23 cellular contexts compared by ENCODE assay signal in the genomic region with DNA sequence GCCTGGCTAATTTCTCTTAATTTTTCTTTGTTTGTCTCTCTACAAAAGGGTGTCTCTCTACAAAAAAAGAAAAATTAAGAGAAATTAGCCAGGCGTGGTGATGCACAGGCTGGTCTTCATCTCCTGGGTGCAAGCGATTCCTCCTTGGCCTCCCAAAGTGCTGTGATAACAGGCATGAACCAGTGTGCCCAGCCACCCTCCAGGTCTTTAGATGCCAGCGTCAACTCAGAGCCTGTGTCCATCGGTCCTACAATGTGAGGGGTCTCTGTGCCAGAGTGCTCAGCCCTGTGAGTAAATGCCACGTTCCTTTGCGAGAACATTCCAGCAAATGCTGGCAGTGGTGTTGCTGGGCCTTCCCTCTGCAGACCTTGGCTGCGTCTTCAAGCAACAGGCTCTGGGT.
DNase-seq lines count a peak whose midpoint lies in the region; ATAC-seq and TF ChIP-seq lines count a peak whose summit lies in the region.
"Had no signal": no experiment of that assay in that cellular context is flagged by ENCODE, and none has a peak within 500 bp of the region (broad histone marks: within the 10 kb centered on the region; RNA-seq: fewer than 3 reads in every experiment).

No MANE protein-coding gene starts in this region.

- H3K36me3 ChIP-seq in SJSA1 (no peaks in the 10 kb centered on the region), mesenchymal stem cell (ENCODE audit: control insufficient read depth in 1 of 2, insufficient read depth in 2 of 2, low read depth in 1 of 2, low read length in 2 of 2) (no peaks in the 10 kb centered on the region)
- H3K36me3 ChIP-seq: HAP-1, vagina had no signal

- H3K4me1 ChIP-seq in SJSA1 (replicated peaks) (peaks cover 22% of the 10 kb centered on the region), mesenchymal stem cell (ENCODE audit: control insufficient read depth, insufficient read depth, low read depth, low read length) (peaks cover 6% of the 10 kb centered on the region)
- H3K4me1 ChIP-seq: HAP-1, vagina had no signal

- no peak overlapping the region for H3K4me3 Mint-ChIP-seq in natural killer cell treated with Interleukin-12 subunit alpha and Interleukin-12 subunit beta and Interleukin-15 and Interleukin-18, amount 100 ng/mL, for 72 hours
- H3K4me3 Mint-ChIP-seq in natural killer cell = no peak overlapping the region
- H3K4me3 Mint-ChIP-seq: activated B cell treated with CpG ODN at 0.5 μM for 24 hours; stimulated activated naive B cell treated with anti-CD40 and anti-IgM and Interleukin-4, amounts not matched to agents 10 μg/mL and 1 μg/mL and 100 μg/mL, for 72 hours had no signal

- no peaks in the 10 kb centered on the region for H3K9me3 ChIP-seq in SJSA1 (replicated peaks)
- H3K9me3 ChIP-seq in mesenchymal stem cell (ENCODE audit: control insufficient read depth, low read length) = peaks cover 4% of the 10 kb centered on the region
- H3K9me3 ChIP-seq: HAP-1, vagina had no signal

- H3K4ac ChIP-seq in mesenchymal stem cell (ENCODE audit: low read depth in 1 of 2, low read length in 2 of 2) = no peak overlapping the region

- H2BK5ac ChIP-seq in mesenchymal stem cell (ENCODE audit: low read depth, low read length, poor library complexity, severe bottlenecking) = no peak overlapping the region

- H3K27ac Mint-ChIP-seq in natural killer cell treated with Interleukin-12 subunit alpha and Interleukin-12 subunit beta and Interleukin-15 and Interleukin-18, amount 100 ng/mL, for 72 hours = no peak overlapping the region
- no peak overlapping the region for H3K27ac Mint-ChIP-seq in natural killer cell
- H3K27ac Mint-ChIP-seq: activated B cell treated with CpG ODN at 0.5 μM for 24 hours; stimulated activated naive B cell treated with anti-CD40 and anti-IgM and Interleukin-4, amounts not matched to agents 10 μg/mL and 1 μg/mL and 100 μg/mL, for 72 hours had no signal

- peaks cover 29 to 47% of the 10 kb centered on the region in 2 donors for H3K27me3 Mint-ChIP-seq in natural killer cell treated with Interleukin-12 subunit alpha and Interleukin-12 subunit beta and Interleukin-15 and Interleukin-18, amount 100 ng/mL, for 72 hours
- peaks cover 0 to 18% of the 10 kb centered on the region in 2 donors for H3K27me3 Mint-ChIP-seq in natural killer cell (ENCODE audit: low read depth in 2 of 2)

- DNase-seq in natural killer cell treated with Interleukin-12 subunit alpha and Interleukin-12 subunit beta and Interleukin-15 and Interleukin-18, amount 100 ng/mL, for 72 hours (ENCODE audit: low spot score) = peak; percentile 34
- DNase-seq in natural killer cell (no peak), SJSA1 (ENCODE audit: low read depth in 1 of 2, low spot score in 2 of 2) (no peak), mesenchymal stem cell (no peak), activated gamma-delta T cell (lab: John Stamatoyannopoulos, UW) (no peak)
- DNase-seq: activated B cell treated with CpG ODN at 0.5 μM for 24 hours; activated gamma-delta T cell treated with Interleukin-2 at 50 U/mL for 16 hours; activated naive CD8-positive, alpha-beta T cell treated with anti-CD3 and anti-CD28 coated beads, Interleukin-2, amount 50 U/mL, for 24 hours; cerebellar nuclear complex; head of caudate nucleus; NCI-H1417; NCI-H2081 treated with DMSO at 0.1 percent for 48 hours; NCI-H345; NCI-H774; stimulated activated CD4-positive, alpha-beta T cell treated with anti-CD3 and anti-CD28 coated beads, Interleukin-2, amount 100 ng/mL, for 48 hours; stimulated activated naive B cell treated with anti-CD40 and anti-IgM and Interleukin-4, amounts not matched to agents 10 μg/mL and 1 μg/mL and 100 μg/mL, for 72 hours had no signal

- H3K4me1 Mint-ChIP-seq in natural killer cell treated with Interleukin-12 subunit alpha and Interleukin-12 subunit beta and Interleukin-15 and Interleukin-18, amount 100 ng/mL, for 72 hours (ENCODE audit: low read depth in 2 of 2) = no peaks in the 10 kb centered on the region
- H3K4me1 Mint-ChIP-seq in natural killer cell = no peaks in the 10 kb centered on the region
- H3K4me1 Mint-ChIP-seq: activated B cell treated with CpG ODN at 0.5 μM for 24 hours; stimulated activated naive B cell treated with anti-CD40 and anti-IgM and Interleukin-4, amounts not matched to agents 10 μg/mL and 1 μg/mL and 100 μg/mL, for 72 hours had no signal

- ATAC-seq in natural killer cell treated with Interleukin-12 subunit alpha and Interleukin-12 subunit beta and Interleukin-15 and Interleukin-18, amount 100 ng/mL, for 72 hours = no peak
- ATAC-seq in natural killer cell = no peak
- no peak for ATAC-seq in GM18870 (IDR thresholded peaks at IDR 0.05; ENCODE audit: unreplicated experiment)
- no peak for ATAC-seq in HG03378 (IDR thresholded peaks at IDR 0.05; ENCODE audit: unreplicated experiment)
- ATAC-seq: left colon; naive thymus-derived CD4-positive, alpha-beta T cell; stimulated activated naive B cell treated with anti-CD40 and anti-IgM and Interleukin-4, amounts not matched to agents 10 μg/mL and 1 μg/mL and 100 μg/mL, for 72 hours had no signal

- no peak overlapping the region for H2BK12ac ChIP-seq in mesenchymal stem cell (ENCODE audit: low read length in 2 of 2)

- no peak overlapping the region for H3K9ac ChIP-seq in mesenchymal stem cell (ENCODE audit: low read length)

- H2AFZ ChIP-seq in mesenchymal stem cell (ENCODE audit: low read depth, low read length) = no peak overlapping the region

- H4K91ac ChIP-seq in mesenchymal stem cell (ENCODE audit: low read length) = peak overlapping the region; percentile 16

- H3K4me3 ChIP-seq in SJSA1 = no peak overlapping the region
- no peak overlapping the region for H3K4me3 ChIP-seq in mesenchymal stem cell (ENCODE audit: insufficient read depth in 1 of 2, low read depth in 1 of 2, low read length in 2 of 2)
- H3K4me3 ChIP-seq: HAP-1, vagina had no signal

- H3K27ac ChIP-seq in SJSA1 = peak overlapping the region; percentile 65
- H3K27ac ChIP-seq in mesenchymal stem cell (ENCODE audit: low read length, poor library complexity, severe bottlenecking) = no peak overlapping the region
- H3K27ac ChIP-seq: vagina had no signal

- peak overlapping the region in 1 of 2 experiments; percentile 13 for H3K18ac ChIP-seq in mesenchymal stem cell (ENCODE audit: low read depth in 1 of 2, low read length in 2 of 2)

- peaks cover 2% of the 10 kb centered on the region; the same call in 1 of the 2 replicates for H3K27me3 ChIP-seq in SJSA1 (replicated peaks)
- peaks cover 4 to 54% of the 10 kb centered on the region in 2 experiments for H3K27me3 ChIP-seq in mesenchymal stem cell (ENCODE audit: control insufficient read depth in 1 of 2, insufficient read depth in 1 of 2, low read length in 2 of 2)
- H3K27me3 ChIP-seq: vagina had no signal

- H4K8ac ChIP-seq in mesenchymal stem cell (ENCODE audit: low read length) = no peak overlapping the region

- no peak overlapping the region for H3K23ac ChIP-seq in mesenchymal stem cell (ENCODE audit: low read length in 2 of 2)

- 93% methylated on average over 7 of the region's 7 CpGs for WGBS in mesenchymal stem cell

- H3K36me3 Mint-ChIP-seq in natural killer cell treated with Interleukin-12 subunit alpha and Interleukin-12 subunit beta and Interleukin-15 and Interleukin-18, amount 100 ng/mL, for 72 hours = no peaks in the 10 kb centered on the region
- H3K36me3 Mint-ChIP-seq in natural killer cell = no peaks in the 10 kb centered on the region
- H3K36me3 Mint-ChIP-seq: CD4-positive, alpha-beta memory T cell; naive thymus-derived CD4-positive, alpha-beta T cell; stimulated activated naive B cell treated with anti-CD40 and anti-IgM and Interleukin-4, amounts not matched to agents 10 μg/mL and 1 μg/mL and 100 μg/mL, for 72 hours had no signal

- peak overlapping the region; percentile 47 for H2AK5ac ChIP-seq in mesenchymal stem cell (ENCODE audit: low read length, severe bottlenecking)

- H3K79me1 ChIP-seq in mesenchymal stem cell (replicated peaks; ENCODE audit: low read length, poor library complexity, severe bottlenecking) = no peaks in the 10 kb centered on the region

- H2BK120ac ChIP-seq in mesenchymal stem cell (ENCODE audit: low read depth, low read length) = no peak overlapping the region

- peak overlapping the region in 1 of 2 experiments; percentile 50 for H3K14ac ChIP-seq in mesenchymal stem cell (ENCODE audit: low read length in 2 of 2)

- TF ChIP-seq CTCF in natural killer cell (IDR thresholded peaks at IDR 0.05) = no peak

- no peak overlapping the region for H3K4me2 ChIP-seq in mesenchymal stem cell (ENCODE audit: low read length, poor library complexity, severe bottlenecking)

- H2BK15ac ChIP-seq in mesenchymal stem cell (ENCODE audit: low read depth, poor library complexity, severe bottlenecking) = no peak overlapping the region

- intact Hi-C loops in natural killer cell (cut with micrococcal nuclease) = no loop called here

- no peaks in the 10 kb centered on the region for H3K9me3 Mint-ChIP-seq in natural killer cell treated with Interleukin-12 subunit alpha and Interleukin-12 subunit beta and Interleukin-15 and Interleukin-18, amount 100 ng/mL, for 72 hours
- H3K9me3 Mint-ChIP-seq in natural killer cell = no peaks in the 10 kb centered on the region
- H3K9me3 Mint-ChIP-seq: activated B cell treated with CpG ODN at 0.5 μM for 24 hours; activated naive CD8-positive, alpha-beta T cell treated with anti-CD3 and anti-CD28 coated beads, Interleukin-2, amount 50 U/mL, for 24 hours; CD4-positive, alpha-beta memory T cell; stimulated activated naive B cell treated with anti-CD40 and anti-IgM and Interleukin-4, amounts not matched to agents 10 μg/mL and 1 μg/mL and 100 μg/mL, for 72 hours had no signal
